2 cellular contexts compared by ENCODE assay signal in the genomic region with DNA sequence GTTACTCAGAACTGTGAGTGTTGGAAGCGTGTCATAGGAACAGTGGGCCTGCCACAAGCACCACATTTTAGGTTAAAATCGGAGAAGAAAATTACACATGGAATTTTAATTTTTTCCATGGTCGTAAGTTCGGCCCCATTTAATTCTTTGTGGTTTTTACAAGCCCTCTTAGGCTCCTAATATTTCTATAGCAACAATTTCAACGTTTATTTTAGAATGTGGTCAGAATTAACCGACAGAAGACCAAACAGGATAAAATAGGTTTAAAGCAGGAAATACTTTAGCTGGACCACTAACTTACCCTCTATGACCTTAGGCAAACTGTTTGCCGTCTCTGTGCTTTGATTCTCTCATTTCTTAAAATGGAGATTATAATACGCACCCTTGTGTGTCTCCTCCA.
TF ChIP-seq lines count a peak whose summit lies in the region.

No MANE protein-coding gene starts in this region.

TF ChIP-seq in A549, 52 proteins besides CTCF, POLR2A, EP300 and RAD21 (continued from another document):
- TF ChIP-seq REST (IDR thresholded peaks at IDR 0.05) (no peak), CBX8 (IDR thresholded peaks at IDR 0.05) (no peak), ZNF302 (CRISPR knock-in tag; IDR thresholded peaks at IDR 0.05) (no peak), ESRRA (IDR thresholded peaks at IDR 0.05; ENCODE audit: borderline replicate concordance, low read length) (no peak)

TF ChIP-seq in GM23338, 12 proteins besides CTCF, POLR2A, EP300 and RAD21 (continued from another document):
- TF ChIP-seq ZNF114 (CRISPR knock-in tag; IDR thresholded peaks at IDR 0.05) (no peak), POLR2AphosphoS5 (IDR thresholded peaks at IDR 0.05; ENCODE audit: low read depth) (no peak), NANOG (IDR thresholded peaks at IDR 0.05; ENCODE audit: borderline replicate concordance) (no peak), CREB1 (CRISPR knock-in tag; IDR thresholded peaks at IDR 0.05; ENCODE audit: low read depth) (no peak), REST (IDR thresholded peaks at IDR 0.05; ENCODE audit: unreplicated experiment) (no peak), STAT1 (IDR thresholded peaks at IDR 0.05; ENCODE audit: unreplicated experiment) (no peak), ZNF331 (CRISPR knock-in tag; IDR thresholded peaks at IDR 0.05; ENCODE audit: low read depth) (no peak), ETS1 (IDR thresholded peaks at IDR 0.05) (no peak)
